In genomic region chr1:171122903-171123302, GRCh38 we compare ENCODE assay signal across 2 cellular contexts.
TF ChIP-seq lines count a peak whose summit lies in the region.

No MANE protein-coding gene starts in this region.

TF ChIP-seq in IMR-90, 13 proteins besides CTCF, POLR2A, EP300 and RAD21:
- no peak for TF ChIP-seq ELK1 (IDR thresholded peaks at IDR 0.05; ENCODE audit: borderline replicate concordance, low read depth, low read length)
- no peak for TF ChIP-seq USF2 (IDR thresholded peaks at IDR 0.05; ENCODE audit: low read depth, low read length)
- TF ChIP-seq CHD1 (IDR thresholded peaks at IDR 0.05; ENCODE audit: low read depth, low read length): no peak
- no peak for TF ChIP-seq MAFK (IDR thresholded peaks at IDR 0.05; ENCODE audit: low read depth, low read length)
- TF ChIP-seq FOS (IDR thresholded peaks at IDR 0.05; ENCODE audit: low read depth, low read length): no peak
- TF ChIP-seq BHLHE40 (IDR thresholded peaks at IDR 0.05; ENCODE audit: low read depth, low read length): no peak
- TF ChIP-seq MXI1 (IDR thresholded peaks at IDR 0.05; ENCODE audit: borderline replicate concordance, low read depth, low read length): no peak
- TF ChIP-seq NFE2L2 (IDR thresholded peaks at IDR 0.05; ENCODE audit: low read depth, low read length): no peak
- no peak for TF ChIP-seq MAZ (IDR thresholded peaks at IDR 0.05; ENCODE audit: borderline replicate concordance, low read depth, low read length)
- no peak for TF ChIP-seq RFX5 (IDR thresholded peaks at IDR 0.05; ENCODE audit: low read depth, low read length)
- no peak for TF ChIP-seq RCOR1 (IDR thresholded peaks at IDR 0.05; ENCODE audit: insufficient replicate concordance, low read length)
- no peak for TF ChIP-seq CEBPB (IDR thresholded peaks at IDR 0.05; ENCODE audit: low read depth, low read length)

TF ChIP-seq in K562, 482 proteins besides CTCF, POLR2A, EP300 and RAD21:
- no peak for TF ChIP-seq SRF (CRISPR knock-in tag; IDR thresholded peaks at IDR 0.05)
- TF ChIP-seq ZFX (CRISPR knock-in tag; IDR thresholded peaks at IDR 0.05): no peak
- no peak for TF ChIP-seq TRIM28 (IDR thresholded peaks at IDR 0.05)
- peak; percentile 33 for TF ChIP-seq TFE3 (CRISPR knock-in tag; IDR thresholded peaks at IDR 0.05)
- TF ChIP-seq ELK1 (CRISPR knock-in tag; IDR thresholded peaks at IDR 0.05): no peak
